Comparison of ENCODE assay signal across 26 cellular contexts in genomic region chr4:148182230-148182928, GRCh38.
DNase-seq lines count a peak whose midpoint lies in the region; ATAC-seq and TF ChIP-seq lines count a peak whose summit lies in the region.
"Had no signal": no experiment of that assay in that cellular context is flagged by ENCODE, and none has a peak within 500 bp of the region (broad histone marks: within the 10 kb centered on the region; RNA-seq: fewer than 3 reads in every experiment).

No MANE protein-coding gene starts in this region.

- TF ChIP-seq CTCF in 22Rv1 (IDR thresholded peaks at IDR 0.05) (no peak), colonic mucosa (IDR thresholded peaks at IDR 0.05) (no peak), mucosa of descending colon (IDR thresholded peaks at IDR 0.05) (no peak)

- DNase-seq in HT-29 (ENCODE audit: low spot score) = peak; percentile 20
- no peak for DNase-seq in colonic mucosa
- DNase-seq in mucosa of descending colon = no peak
- no peak for DNase-seq in activated CD4-positive, alpha-beta T cell treated with anti-CD3 and anti-CD28 coated beads for 48 hours
- DNase-seq: C1 segment of cervical spinal cord; CD8-positive, alpha-beta T cell; DMS 273 treated with DMSO at 0.1 percent for 48 hours; DMS79 treated with DMSO at 0.1 percent for 48 hours; GF-D8; Karpas-422; NCI-H1092 treated with DMSO at 0.1 percent for 48 hours; NCI-H1436; NCI-H187; NCI-H2081 treated with DMSO at 0.1 percent for 48 hours; NCI-H2171; NCI-H226; NCI-H510A; NCI-H69; SIG-M5 had no signal

- no peaks in the 10 kb centered on the region for H3K36me3 ChIP-seq in colonic mucosa
- no peaks in the 10 kb centered on the region for H3K36me3 ChIP-seq in mucosa of descending colon (ENCODE audit: low read depth)

- H3K27ac ChIP-seq in 22Rv1 (peak overlapping the region; percentile 56), colonic mucosa (peak overlapping the region; percentile 19)
- H3K27ac ChIP-seq: RWPE1, SK-N-MC had no signal

- H3K4me1 ChIP-seq in colonic mucosa (no peaks in the 10 kb centered on the region), mucosa of descending colon (ENCODE audit: low read depth) (peaks cover 8% of the 10 kb centered on the region)

- H3K9me3 ChIP-seq in colonic mucosa (no peaks in the 10 kb centered on the region), mucosa of descending colon (no peaks in the 10 kb centered on the region)

- H3K9ac ChIP-seq in colonic mucosa (ENCODE audit: low read depth in 2 of 2, low read length in 2 of 2) = no peak overlapping the region

- no peaks in the 10 kb centered on the region for H3K27me3 ChIP-seq in colonic mucosa

- ATAC-seq in mucosa of descending colon (peak; percentile 69), GM21367 (IDR thresholded peaks at IDR 0.05; ENCODE audit: unreplicated experiment) (no peak), HG02623 (IDR thresholded peaks at IDR 0.05; ENCODE audit: unreplicated experiment) (no peak)
- ATAC-seq: CD8-positive, alpha-beta T cell; HCT116; Panc1 had no signal

- H3K4me3 ChIP-seq in colonic mucosa = no peak overlapping the region
- H3K4me3 ChIP-seq in mucosa of descending colon = no peak overlapping the region
- H3K4me3 ChIP-seq: SK-N-MC had no signal

- intact Hi-C loops in colonic mucosa (cut with DNase I) (no loop called here), mucosa of descending colon (cut with DNase I, micrococcal nuclease) (no loop called here)
